Comparison of ENCODE assay signal across 9 cellular contexts in the genomic region with DNA sequence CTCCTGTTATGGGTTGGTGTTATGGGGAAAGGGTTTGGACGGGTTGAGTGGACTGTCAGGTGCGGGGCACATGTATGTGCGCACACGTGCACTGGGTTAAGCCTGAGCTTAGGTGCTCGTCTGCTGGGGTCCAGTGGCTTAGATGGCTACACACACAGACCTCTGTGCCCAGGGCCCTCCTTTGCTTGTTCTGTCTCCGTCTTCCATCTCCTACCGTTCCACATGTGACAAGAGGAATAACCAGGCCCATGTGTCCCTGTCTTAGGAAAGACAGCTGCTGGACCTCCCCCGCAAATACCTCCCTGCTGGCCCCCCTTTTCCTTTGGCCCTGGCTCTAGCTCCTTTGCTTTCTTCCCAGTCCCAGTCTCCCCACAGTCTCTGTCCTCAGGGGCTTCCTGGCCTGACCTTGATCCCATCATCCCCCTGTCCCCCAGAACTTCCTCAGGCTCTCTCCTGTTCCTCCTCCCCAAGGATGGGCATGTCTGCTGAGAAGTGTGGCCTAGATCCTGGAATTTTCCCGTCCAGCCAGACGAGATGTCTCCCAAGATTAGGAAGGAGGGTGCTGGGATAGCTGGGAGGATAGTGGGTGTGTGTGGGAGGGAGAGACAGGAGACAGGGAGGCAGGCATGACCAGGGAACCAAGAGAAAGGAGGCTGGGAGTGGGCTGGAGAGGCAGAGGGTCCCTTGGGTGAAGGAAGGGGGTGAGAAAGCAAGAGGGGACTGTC. TPM values are rescaled to one million over a fixed set of nuclear protein-coding genes. Genes with fewer than 3 reads are reported as not detected.
DNase-seq lines count a peak whose midpoint lies in the region; ATAC-seq and TF ChIP-seq lines count a peak whose summit lies in the region.
"Had no signal": no experiment of that assay in that cellular context is flagged by ENCODE, and none has a peak within 500 bp of the region (broad histone marks: within the 10 kb centered on the region; RNA-seq: fewer than 3 reads in every experiment).

No MANE protein-coding gene starts in this region.

- TF ChIP-seq CTCF in progenitor cell of endocrine pancreas (IDR thresholded peaks at IDR 0.05; ENCODE audit: unreplicated experiment): no peak

- peak overlapping the region; percentile 88 for H3K4me3 Mint-ChIP-seq in T-helper 17 cell
- H3K4me3 Mint-ChIP-seq in progenitor cell of endocrine pancreas (ENCODE audit: low read depth): peak overlapping the region; percentile 80

- H3K27me3 Mint-ChIP-seq in T-helper 17 cell (peaks cover 69% of the 10 kb centered on the region), progenitor cell of endocrine pancreas (peaks cover 34% of the 10 kb centered on the region)

- peaks cover 6% of the 10 kb centered on the region for H3K4me1 Mint-ChIP-seq in T-helper 17 cell
- peaks cover 24% of the 10 kb centered on the region for H3K4me1 Mint-ChIP-seq in progenitor cell of endocrine pancreas (ENCODE audit: low read depth)

- ATAC-seq in T-helper 17 cell: no peak

- no peaks in the 10 kb centered on the region for H3K9me3 ChIP-seq in T-helper 17 cell (ENCODE audit: control insufficient read depth, low read length, poor library complexity, severe bottlenecking)

- H3K36me3 Mint-ChIP-seq in T-helper 17 cell (ENCODE audit: low read depth) (peaks cover 9% of the 10 kb centered on the region), progenitor cell of endocrine pancreas (ENCODE audit: insufficient read depth) (peaks cover 3% of the 10 kb centered on the region)

- H3K27ac Mint-ChIP-seq in T-helper 17 cell: no peak overlapping the region
- peak overlapping the region; percentile 18 for H3K27ac Mint-ChIP-seq in progenitor cell of endocrine pancreas

- no peaks in the 10 kb centered on the region for H3K9me3 Mint-ChIP-seq in progenitor cell of endocrine pancreas (ENCODE audit: low read depth)

- DNase-seq in COLO668 (lab: John Stamatoyannopoulos, UW; ENCODE audit: unreplicated experiment): peak; percentile 0
- DNase-seq in T-helper 17 cell: no peak
- DNase-seq in hepatic stellate cell (ENCODE audit: low spot score): peak; percentile 47
- DNase-seq in progenitor cell of endocrine pancreas (ENCODE audit: low spot score, unreplicated experiment): no peak
- no peak for DNase-seq in germinal center (ENCODE audit: low spot score)
- DNase-seq in NCI-H2171 (lab: John Stamatoyannopoulos, UW): no peak
- no peak for DNase-seq in 8988T
- no peak for DNase-seq in NCI-H1694 treated with DMSO at 0.1 percent for 48 hours (lab: John Stamatoyannopoulos, UW)
- DNase-seq: DND-41 had no signal

RNA-seq across cellular contexts. Expression of a gene that starts 0.8 kb away (rescaled TPM):
- total RNA-seq in T-helper 17 cell (not detected), progenitor cell of endocrine pancreas (6.2 and 7.1 TPM in 2 replicates)

RNA-seq across cellular contexts. Expression of a gene that starts 1.0 kb away (rescaled TPM):
- not detected for total RNA-seq in T-helper 17 cell
- total RNA-seq in progenitor cell of endocrine pancreas: 10.2 and 13.0 TPM in 2 replicates

RNA-seq across cellular contexts. Expression of a gene that starts 17.3 kb away (rescaled TPM):
- 10 to 100 TPM; 28.6 to 38.3 TPM for total RNA-seq in T-helper 17 cell
- 89.3 and 90.5 TPM in 2 replicates for total RNA-seq in progenitor cell of endocrine pancreas

RNA-seq across cellular contexts. Expression of a gene that starts 17.4 kb away (rescaled TPM):
- total RNA-seq in T-helper 17 cell (1 to 10 TPM; 4.6 TPM), progenitor cell of endocrine pancreas (21.9 and 22.4 TPM in 2 replicates)

RNA-seq across cellular contexts. Expression of a gene that starts 41.4 kb away (rescaled TPM):
- 10 to 100 TPM in 1 of 2 donors, 1 to 10 TPM in 1; 7.9 to 10.9 TPM for total RNA-seq in T-helper 17 cell
- total RNA-seq in progenitor cell of endocrine pancreas: 15.4 and 17.3 TPM in 2 replicates

Comparison
In these comparisons a context has a peak if more than half of its experiments do, and no peak if none do; other contexts are left out.
1. DNase-seq: peak in COLO668 (single experiment) and hepatic stellate cell (single experiment); none in T-helper 17 cell (0 of 3), progenitor cell of endocrine pancreas (single experiment), germinal center (single experiment), NCI-H2171 (single experiment), 8988T (single experiment) and NCI-H1694 treated with DMSO at 0.1 percent for 48 hours (single experiment).
2. RNA of a gene that starts 1.0 kb away (total RNA-seq): 10.2 to 13.0 TPM in progenitor cell of endocrine pancreas; not detected in T-helper 17 cell; every median in the first group is over 10 times any median in the second.